31 cellular contexts compared by ENCODE assay signal in genomic region chr7:79212334-79212733, GRCh38.
"Had no signal": no experiment of that assay in that cellular context is flagged by ENCODE, and none has a peak within 500 bp of the region (broad histone marks: within the 10 kb centered on the region; RNA-seq: fewer than 3 reads in every experiment).

No MANE protein-coding gene starts in this region.

- H3K36me3 Mint-ChIP-seq: activated CD4-positive, alpha-beta memory T cell treated with anti-CD3 and anti-CD28 coated beads for 36 hours; activated CD8-positive, alpha-beta memory T cell treated with anti-CD3 and anti-CD28 coated beads, Interleukin-2, amount 10 ng/mL, durations not matched to agents 7 days and 5 days; activated naive CD8-positive, alpha-beta T cell had no signal

- H3K27me3 Mint-ChIP-seq: activated CD4-positive, alpha-beta memory T cell treated with anti-CD3 and anti-CD28 coated beads for 36 hours; activated CD4-positive, alpha-beta T cell treated with anti-CD3 and anti-CD28 coated beads for 36 hours; activated CD4-positive, alpha-beta T cell treated with anti-CD3 and anti-CD28 coated beads, Interleukin-2, amount 10 ng/mL, durations not matched to agents 24 days and 14 days; activated CD8-positive, alpha-beta memory T cell treated with anti-CD3 and anti-CD28 coated beads, Interleukin-2, amount 10 ng/mL, durations not matched to agents 7 days and 5 days; central memory CD8-positive, alpha-beta T cell; dendritic cell treated with granulocyte-macrophage colony-stimulating factor and Interleukin-4, amounts not matched to agents 40 ng/mL and 50 ng/mL, for 4 days had no signal

- H3K27ac Mint-ChIP-seq: activated CD4-positive, alpha-beta memory T cell treated with anti-CD3 and anti-CD28 coated beads for 36 hours; activated CD4-positive, alpha-beta T cell treated with anti-CD3 and anti-CD28 coated beads for 36 hours; activated CD4-positive, alpha-beta T cell treated with anti-CD3 and anti-CD28 coated beads, Interleukin-2, amount 10 ng/mL, durations not matched to agents 24 days and 14 days; activated CD8-positive, alpha-beta memory T cell treated with anti-CD3 and anti-CD28 coated beads, Interleukin-2, amount 10 ng/mL, durations not matched to agents 7 days and 5 days; activated CD8-positive, alpha-beta T cell treated with anti-CD3 and anti-CD28 coated beads, Interleukin-2, amount 10 ng/mL, durations not matched to agents 7 days and 5 days; activated naive CD8-positive, alpha-beta T cell; activated T-cell treated with anti-CD3 and anti-CD28 coated beads, Interleukin-2, amount 50 U/mL, for 72 hours; dendritic cell treated with granulocyte-macrophage colony-stimulating factor and Interleukin-4, amounts not matched to agents 40 ng/mL and 50 ng/mL, for 4 days; endodermal cell had no signal

- H3K4me3 Mint-ChIP-seq: activated CD4-positive, alpha-beta memory T cell treated with anti-CD3 and anti-CD28 coated beads for 36 hours; activated CD4-positive, alpha-beta T cell treated with anti-CD3 and anti-CD28 coated beads for 36 hours; activated CD4-positive, alpha-beta T cell treated with anti-CD3 and anti-CD28 coated beads, Interleukin-2, amount 10 ng/mL, durations not matched to agents 24 days and 14 days; activated CD8-positive, alpha-beta memory T cell treated with anti-CD3 and anti-CD28 coated beads, Interleukin-2, amount 10 ng/mL, durations not matched to agents 7 days and 5 days; activated CD8-positive, alpha-beta T cell treated with anti-CD3 and anti-CD28 coated beads, Interleukin-2, amount 10 ng/mL, durations not matched to agents 7 days and 5 days; activated naive CD8-positive, alpha-beta T cell; activated T-cell treated with anti-CD3 and anti-CD28 coated beads, Interleukin-2, amount 50 U/mL, for 72 hours; central memory CD8-positive, alpha-beta T cell; dendritic cell treated with granulocyte-macrophage colony-stimulating factor and Interleukin-4, amounts not matched to agents 40 ng/mL and 50 ng/mL, for 4 days; endodermal cell had no signal

- H3K4me1 Mint-ChIP-seq: activated CD4-positive, alpha-beta T cell treated with anti-CD3 and anti-CD28 coated beads for 36 hours; activated CD4-positive, alpha-beta T cell treated with anti-CD3 and anti-CD28 coated beads, Interleukin-2, amount 10 ng/mL, durations not matched to agents 24 days and 14 days; activated CD8-positive, alpha-beta memory T cell treated with anti-CD3 and anti-CD28 coated beads, Interleukin-2, amount 10 ng/mL, durations not matched to agents 7 days and 5 days; central memory CD8-positive, alpha-beta T cell had no signal

- H3K4me3 ChIP-seq: coronary artery, dorsolateral prefrontal cortex, esophagus muscularis mucosa, gastrocnemius medialis, heart left ventricle had no signal

- H3K36me3 ChIP-seq: brain microvascular endothelial cell, esophagus muscularis mucosa, gastrocnemius medialis, heart left ventricle had no signal

- H3K27ac ChIP-seq: brain microvascular endothelial cell, coronary artery, dorsolateral prefrontal cortex, esophagus muscularis mucosa, foreskin keratinocyte, gastrocnemius medialis, heart left ventricle had no signal

- H3K27me3 ChIP-seq: brain microvascular endothelial cell, dorsolateral prefrontal cortex, esophagus muscularis mucosa, foreskin keratinocyte, gastrocnemius medialis, heart left ventricle had no signal

- DNase-seq: activated CD4-positive, alpha-beta memory T cell treated with anti-CD3 and anti-CD28 coated beads for 36 hours; activated CD4-positive, alpha-beta T cell treated with anti-CD3 and anti-CD28 coated beads for 36 hours; activated CD4-positive, alpha-beta T cell treated with anti-CD3 and anti-CD28 coated beads, Interleukin-2, amount 10 ng/mL, durations not matched to agents 24 days and 14 days; activated CD4-positive, CD25-positive, alpha-beta regulatory T cell; activated CD4-positive, CD25-positive, alpha-beta regulatory T cell treated with anti-CD3 and anti-CD28 coated beads, Interleukin-2, amount 50 U/mL, for 72 hours; activated CD8-positive, alpha-beta memory T cell treated with anti-CD3 and anti-CD28 coated beads, Interleukin-2, amount 10 ng/mL, durations not matched to agents 7 days and 5 days; activated CD8-positive, alpha-beta memory T cell treated with anti-CD3 and anti-CD28 coated beads, Interleukin-2, amount 50 U/mL, for 4 hours; activated CD8-positive, alpha-beta T cell treated with anti-CD3 and anti-CD28 coated beads, Interleukin-2, amount 10 ng/mL, durations not matched to agents 7 days and 5 days; activated effector memory CD4-positive, alpha-beta T cell treated with Interleukin-2 at 50 U/mL for 16 hours; activated gamma-delta T cell treated with Interleukin-2 at 50 U/mL for 16 hours; activated naive CD4-positive, alpha-beta T cell treated with anti-CD3 and anti-CD28 coated beads, Interleukin-2, amount 50 U/mL, for 16 hours; activated naive CD4-positive, alpha-beta T cell treated with Interleukin-2 at 50 U/mL for 16 hours; activated T-cell treated with anti-CD3 and anti-CD28 coated beads, Interleukin-2, amount 50 U/mL, for 1 hour; activated T-cell treated with anti-CD3 and anti-CD28 coated beads, Interleukin-2, amount 50 U/mL, for 72 hours; amniotic stem cell; anterior cingulate cortex; brain microvascular endothelial cell; dorsolateral prefrontal cortex; effector memory CD4-positive, alpha-beta T cell; endodermal cell; erythroblast; gastrocnemius medialis; glutamatergic neuron; heart left ventricle; T-helper 2 cell had no signal

- H3K9me3 Mint-ChIP-seq: activated CD4-positive, alpha-beta T cell treated with anti-CD3 and anti-CD28 coated beads, Interleukin-2, amount 10 ng/mL, durations not matched to agents 24 days and 14 days; dendritic cell treated with granulocyte-macrophage colony-stimulating factor and Interleukin-4, amounts not matched to agents 40 ng/mL and 50 ng/mL, for 4 days; endodermal cell had no signal

- ATAC-seq: activated CD4-positive, alpha-beta T cell treated with anti-CD3 and anti-CD28 coated beads for 36 hours; activated CD8-positive, alpha-beta memory T cell treated with anti-CD3 and anti-CD28 coated beads, Interleukin-2, amount 10 ng/mL, durations not matched to agents 7 days and 5 days; activated CD8-positive, alpha-beta T cell treated with anti-CD3 and anti-CD28 coated beads, Interleukin-2, amount 10 ng/mL, durations not matched to agents 7 days and 5 days; activated T-cell treated with anti-CD3 and anti-CD28 coated beads, Interleukin-2, amount 50 U/mL, for 72 hours; foreskin keratinocyte; gastrocnemius medialis; heart left ventricle had no signal

- H3K4me1 ChIP-seq: esophagus muscularis mucosa, gastrocnemius medialis had no signal

- H3K9me3 ChIP-seq: esophagus muscularis mucosa, gastrocnemius medialis had no signal
